ENCODE assay signal across 8 cellular contexts in genomic region chr2:25342372-25343186, GRCh38. TPM values are rescaled to one million over a fixed set of nuclear protein-coding genes. Genes with fewer than 3 reads are reported as not detected.
A peak's percentile ranks its signal among the peaks of the same experiment; 100 is the strongest.
DNase-seq lines count a peak whose midpoint lies in the region; ATAC-seq, FAIRE-seq and TF ChIP-seq lines count a peak whose summit lies in the region.

No MANE protein-coding gene starts in this region.

- in situ Hi-C loops in HAP-1 (cut with MboI; ENCODE audit: low sequenced_read_pairs): no loop called here

- H3K79me2 ChIP-seq in MM.1S (ENCODE audit: low read length): no peaks in the 10 kb centered on the region

- H3K9me3 ChIP-seq in HAP-1 (no peaks in the 10 kb centered on the region), MM.1S (replicated peaks; ENCODE audit: insufficient read depth, low read length) (no peaks in the 10 kb centered on the region), pancreas (no peaks in the 10 kb centered on the region), tibial artery (no peaks in the 10 kb centered on the region)

- peak; percentile 81 to 91 for DNase-seq in HAP-1 (ENCODE audit: low spot score in 2 of 2)
- peak; percentile 85 for DNase-seq in MM.1S
- peak; percentile 76 for DNase-seq in SKM-1 treated with dmso at 0.1 percent for 144 hours (lab: John Stamatoyannopoulos, UW; ENCODE audit: unreplicated experiment)
- peak; percentile 67 for DNase-seq in activated naive CD8-positive, alpha-beta T cell treated with anti-CD3 and anti-CD28 coated beads, Interleukin-2, amount 50 U/mL, for 16 hours (ENCODE audit: low read depth, low spot score)
- peak; percentile 93 for DNase-seq in cardiac septum (ENCODE audit: low spot score)
- peak; percentile 81 to 95 (median 87) for DNase-seq in pancreas
- DNase-seq in tibial artery: peak; percentile 71 to 88

- H3K4me1 ChIP-seq in HAP-1 (peaks cover 8% of the 10 kb centered on the region), MM.1S (ENCODE audit: low read length) (peaks cover 4% of the 10 kb centered on the region; the same call in 1 of the 2 replicates), pancreas (no peaks in the 10 kb centered on the region), tibial artery (peaks cover 0 to 34% (median 24%) of the 10 kb centered on the region in 4 donors)

- no peaks in the 10 kb centered on the region for H3K36me3 ChIP-seq in HAP-1 (replicated peaks)
- no peaks in the 10 kb centered on the region for H3K36me3 ChIP-seq in MM.1S (replicated peaks; ENCODE audit: insufficient read depth, low read length)
- H3K36me3 ChIP-seq in pancreas: no peaks in the 10 kb centered on the region
- no peaks in the 10 kb centered on the region for H3K36me3 ChIP-seq in tibial artery

- no peak overlapping the region for H3K27ac ChIP-seq in MM.1S (ENCODE audit: low read length)
- H3K27ac ChIP-seq in pancreas: peak overlapping the region; percentile 45 to 76 (median 62)
- peak overlapping the region; percentile 31 to 79 for H3K27ac ChIP-seq in tibial artery

- peak; percentile 83 to 93 (median 90) for ATAC-seq in pancreas

- H3K9me2 ChIP-seq in MM.1S (replicated peaks; ENCODE audit: insufficient read depth, low read length): no peaks in the 10 kb centered on the region

- peak; percentile 95 for TF ChIP-seq CTCF in MM.1S (IDR thresholded peaks at IDR 0.05; ENCODE audit: low read length)
- peak; percentile 96 to 99 (median 98) for TF ChIP-seq CTCF in pancreas (IDR thresholded peaks at IDR 0.05)
- TF ChIP-seq CTCF in tibial artery (IDR thresholded peaks at IDR 0.05): peak; percentile 97 to 99

- peak overlapping the region; percentile 49 for H2AFZ ChIP-seq in MM.1S (ENCODE audit: low read length)

- no peak for FAIRE-seq in pancreas (lab: Jason Lieb, UNC)

- H3K9ac ChIP-seq in MM.1S (ENCODE audit: low read length): peak overlapping the region; percentile 45; the same call in 1 of the 2 replicates

- H3K27me3 ChIP-seq in HAP-1 (ENCODE audit: low read depth) (no peaks in the 10 kb centered on the region), MM.1S (replicated peaks; ENCODE audit: insufficient read depth, low read length) (no peaks in the 10 kb centered on the region), pancreas (no peaks in the 10 kb centered on the region), tibial artery (no peaks in the 10 kb centered on the region)

- peak overlapping the region; percentile 72 for H3K4me2 ChIP-seq in MM.1S (ENCODE audit: low read depth, low read length)

- no peaks in the 10 kb centered on the region for H3F3A ChIP-seq in MM.1S (ENCODE audit: insufficient read depth, low read length)

- WGBS in pancreas, 2 donors: 16 to 18% methylated on average over 44 to 45 of the region's 45 CpGs

- H4K20me1 ChIP-seq in MM.1S (ENCODE audit: insufficient read depth, low read length): no peaks in the 10 kb centered on the region

- H3K4me3 ChIP-seq in GM08714 (ENCODE audit: low read length): peak overlapping the region; percentile 94
- peak overlapping the region; percentile 38 for H3K4me3 ChIP-seq in HAP-1
- peak overlapping the region; percentile 62 for H3K4me3 ChIP-seq in MM.1S (ENCODE audit: low read length)
- H3K4me3 ChIP-seq in pancreas: peak overlapping the region; percentile 44 to 90 (median 72)
- peak overlapping the region; percentile 83 to 87 for H3K4me3 ChIP-seq in tibial artery

- intact Hi-C loops in cardiac septum (cut with DNase I) (loop anchor here (2.0 to 5.0 kb wide), 2 partner anchors 34 to 180 kb away; no protein-coding TSS in a partner anchor), pancreas (cut with DNase I) (loop anchor here in 1 of 3 donors (10.0 kb wide), 1 partner anchor 182 kb away; no protein-coding TSS in a partner anchor), tibial artery (cut with DNase I; ENCODE audit: low total_unique reads) (loop anchor here (5.0 kb wide), 1 partner anchor 35 kb away; no protein-coding TSS in a partner anchor)

RNA-seq across cellular contexts. Expression of gene DNMT3A, which starts 0.9 kb away (rescaled TPM):
- total RNA-seq in cardiac septum (24.9 TPM), pancreas (10 to 100 TPM; 13.7 to 30.9 (median 17.5) TPM)
- 10 to 100 TPM; 10.3 to 19.1 TPM for polyA plus RNA-seq in pancreas

Comparison
In these comparisons a context has a peak if more than half of its experiments do, and no peak if none do; other contexts are left out.
1. H3K4me3 ChIP-seq: peak in every context shown above with its lines; median percentile 94 in GM08714; 85 in tibial artery; 72 in pancreas; 62 in MM.1S; 38 in HAP-1.